In the genomic region with DNA sequence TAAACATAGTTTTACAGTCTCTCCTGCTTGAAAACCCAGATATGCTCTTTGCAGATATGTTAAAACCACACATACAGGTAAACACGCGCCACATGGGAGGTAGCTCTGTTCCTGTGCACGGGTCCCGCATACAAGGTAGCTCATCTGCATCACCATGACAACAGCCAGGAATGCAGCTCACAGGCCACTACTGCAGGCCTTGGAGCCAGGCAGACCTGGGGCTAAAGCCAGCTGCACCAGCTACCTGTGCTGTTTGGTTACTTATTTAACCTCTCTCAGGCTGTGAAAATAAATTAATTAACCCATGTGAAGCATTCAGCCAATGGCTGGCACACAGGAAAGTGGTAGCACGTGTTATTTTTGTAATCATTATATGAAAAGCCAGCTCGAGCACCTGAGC, we compare ENCODE assay signal across 9 cellular contexts.
A peak's percentile ranks its signal among the peaks of the same experiment; 100 is the strongest.
DNase-seq lines count a peak whose midpoint lies in the region; ATAC-seq and TF ChIP-seq lines count a peak whose summit lies in the region.
"Had no signal": no experiment of that assay in that cellular context is flagged by ENCODE, and none has a peak within 500 bp of the region (broad histone marks: within the 10 kb centered on the region; RNA-seq: fewer than 3 reads in every experiment).

No MANE protein-coding gene starts in this region.

- H3K4me3 Mint-ChIP-seq in Calu3 (ENCODE audit: low read depth, unreplicated experiment), result peak overlapping the region; percentile 47

- intact Hi-C loops in Calu3 (cut with micrococcal nuclease; ENCODE audit: unreplicated experiment), result loop anchor here (5.0 kb wide), 2 partner anchors 51 to 606 kb away; no protein-coding TSS in a partner anchor

- no peaks in the 10 kb centered on the region for H3K9me3 Mint-ChIP-seq in Calu3 (ENCODE audit: low read depth, unreplicated experiment)

- H3K36me3 Mint-ChIP-seq in Calu3 (ENCODE audit: insufficient read depth, unreplicated experiment), result peaks cover 16% of the 10 kb centered on the region

- peaks cover 48% of the 10 kb centered on the region for H3K4me1 Mint-ChIP-seq in Calu3 (ENCODE audit: low read depth, unreplicated experiment)

- no peaks in the 10 kb centered on the region for H3K27me3 Mint-ChIP-seq in Calu3 (ENCODE audit: unreplicated experiment)

- TF ChIP-seq CTCF in Calu3 (IDR thresholded peaks at IDR 0.05; ENCODE audit: unreplicated experiment), result no peak

- CTCF ChIA-PET in Calu3 (lab: Charles Lee), result interaction anchor here (0.6 to 1.7 kb wide), 7 partner anchors 21 to 1520 kb away, joined by 3 to 11 read pairs (median 5); no protein-coding TSS in a partner anchor

- H3K27ac Mint-ChIP-seq in Calu3 (ENCODE audit: unreplicated experiment), result peak overlapping the region; percentile 80

- no peak for ATAC-seq in HG02870 (IDR thresholded peaks at IDR 0.05; ENCODE audit: unreplicated experiment)

- BruUV-seq in Calu3 (replicated peaks; lab: Mats Ljungman, UMichigan), result no TSS peak

- DNase-seq in Calu3, result peak; percentile 84
- peak; percentile 24 for DNase-seq in NCI-H128 (lab: John Stamatoyannopoulos, UW; ENCODE audit: unreplicated experiment)
- DNase-seq in cerebellar cortex (ENCODE audit: low spot score), result peak; percentile 61
- peak; percentile 44 for DNase-seq in mucosa of gallbladder (ENCODE audit: low spot score)
- DNase-seq in activated naive CD4-positive, alpha-beta T cell treated with Interleukin-2 at 50 U/mL for 16 hours, result no peak
- no peak for DNase-seq in stimulated activated naive CD4-positive, alpha-beta T cell (lab: John Stamatoyannopoulos, UW)
- no peak for DNase-seq in effector CD4-positive, alpha-beta T cell
- DNase-seq: NCI-H526 treated with DMSO at 0.1 percent for 48 hours had no signal

Comparison
In these comparisons a context has a peak if more than half of its experiments do, and no peak if none do; other contexts are left out.
1. DNase-seq: peak in Calu3 (single experiment), NCI-H128 (single experiment), cerebellar cortex (single experiment) and mucosa of gallbladder (single experiment); none in activated naive CD4-positive, alpha-beta T cell treated with Interleukin-2 at 50 U/mL for 16 hours (single experiment), stimulated activated naive CD4-positive, alpha-beta T cell (0 of 6) and effector CD4-positive, alpha-beta T cell (single experiment).